15 cellular contexts compared by ENCODE assay signal in genomic region chr12:3950714-3951320, GRCh38.
DNase-seq lines count a peak whose midpoint lies in the region; ATAC-seq and TF ChIP-seq lines count a peak whose summit lies in the region.
"Had no signal": no experiment of that assay in that cellular context is flagged by ENCODE, and none has a peak within 500 bp of the region (broad histone marks: within the 10 kb centered on the region; RNA-seq: fewer than 3 reads in every experiment).

No MANE protein-coding gene starts in this region.

- H3K4me1 ChIP-seq in CD4-positive, alpha-beta memory T cell (ENCODE audit: insufficient read depth, low read length), result peaks cover 62% of the 10 kb centered on the region
- peaks cover 6% of the 10 kb centered on the region for H3K4me1 ChIP-seq in neural progenitor cell
- H3K4me1 ChIP-seq in mammary epithelial cell (ENCODE audit: insufficient read depth, low read length), result no peaks in the 10 kb centered on the region
- no peaks in the 10 kb centered on the region for H3K4me1 ChIP-seq in GM23248 (ENCODE audit: insufficient read depth)
- H3K4me1 ChIP-seq: ascending aorta had no signal

- H3K36me3 Mint-ChIP-seq in CD4-positive, alpha-beta memory T cell, result peaks cover 10 to 12% of the 10 kb centered on the region in 2 donors
- H3K36me3 Mint-ChIP-seq in activated naive CD8-positive, alpha-beta T cell treated with anti-CD3 and anti-CD28 coated beads, Interleukin-2, amount 50 U/mL, for 24 hours (ENCODE audit: low read depth), result peaks cover 2% of the 10 kb centered on the region
- H3K36me3 Mint-ChIP-seq in neural progenitor cell, result no peaks in the 10 kb centered on the region

- H3K4me1 Mint-ChIP-seq in CD4-positive, alpha-beta memory T cell, result peaks cover 54 to 76% (median 65%) of the 10 kb centered on the region in 4 donors
- H3K4me1 Mint-ChIP-seq in activated naive CD8-positive, alpha-beta T cell treated with anti-CD3 and anti-CD28 coated beads, Interleukin-2, amount 50 U/mL, for 24 hours, result peaks cover 57% of the 10 kb centered on the region
- peaks cover 5% of the 10 kb centered on the region for H3K4me1 Mint-ChIP-seq in neural progenitor cell

- H3K4me3 Mint-ChIP-seq in CD4-positive, alpha-beta memory T cell, result peak overlapping the region in 7 of 8 donors; percentile 53 to 87 (median 67)
- no peak overlapping the region for H3K4me3 Mint-ChIP-seq in activated naive CD8-positive, alpha-beta T cell treated with anti-CD3 and anti-CD28 coated beads, Interleukin-2, amount 50 U/mL, for 24 hours
- no peak overlapping the region for H3K4me3 Mint-ChIP-seq in neural progenitor cell

- 74% methylated on average over 7 of the region's 7 CpGs for WGBS in mammary epithelial cell (ENCODE audit: low coverage, missing lambda C conversion rate)
- 19 to 27% methylated on average over 7 of the region's 7 CpGs for WGBS in GM23248 (ENCODE audit: low coverage in 1 of 2, low lambda C conversion rate in 2 of 2, missing lambda C conversion rate in 2 of 2), 2 experiments

- H3F3A ChIP-seq in neural progenitor cell (ENCODE audit: low read depth) (no peaks in the 10 kb centered on the region), GM23248 (ENCODE audit: insufficient read depth) (no peaks in the 10 kb centered on the region)

- H3K36me3 ChIP-seq in CD4-positive, alpha-beta memory T cell (ENCODE audit: insufficient read depth, low read length), result no peaks in the 10 kb centered on the region
- H3K36me3 ChIP-seq in KOPT-K1 (ENCODE audit: insufficient read depth, low read length) (no peaks in the 10 kb centered on the region), neural progenitor cell (no peaks in the 10 kb centered on the region), mammary epithelial cell (ENCODE audit: insufficient read depth, low read length) (no peaks in the 10 kb centered on the region), GM23248 (ENCODE audit: low read depth) (no peaks in the 10 kb centered on the region)
- H3K36me3 ChIP-seq: ascending aorta, neutrophil, thoracic aorta had no signal

- intact Hi-C loops in CD4-positive, alpha-beta memory T cell (cut with micrococcal nuclease), result no loop called here
- intact Hi-C loops in mammary epithelial cell (cut with micrococcal nuclease), result no loop called here

- CTCF ChIA-PET in CD4-positive, alpha-beta memory T cell (lab: Charles Lee; ENCODE audit: partially characterized antibody), result interaction anchor here (1.4 to 9.8 kb wide), 6 partner anchors 11 to 65 kb away, joined by 3 to 98 read pairs (median 8); no protein-coding TSS in a partner anchor
- CTCF ChIA-PET in mammary epithelial cell (lab: Charles Lee; ENCODE audit: low non-redundant PET), result no interaction called here

- peak overlapping the region; percentile 42 for H3K27ac ChIP-seq in CD4-positive, alpha-beta memory T cell (ENCODE audit: low read depth, low read length)
- H3K27ac ChIP-seq in KOPT-K1 (ENCODE audit: low read depth, low read length, poor library complexity, severe bottlenecking) (peak overlapping the region; percentile 36), neural progenitor cell (no peak overlapping the region), mammary epithelial cell (ENCODE audit: insufficient read depth, low read depth, low read length) (no peak overlapping the region), GM23248 (no peak overlapping the region)
- H3K27ac ChIP-seq: ascending aorta, neutrophil, thoracic aorta had no signal

- H2AFZ ChIP-seq in neural progenitor cell (replicated peaks) (peak overlapping the region; percentile 75), mammary epithelial cell (ENCODE audit: low read depth, low read length) (no peak overlapping the region), GM23248 (no peak overlapping the region)

- H3K9ac ChIP-seq in neural progenitor cell (no peak overlapping the region), mammary epithelial cell (ENCODE audit: insufficient read depth, low read length) (no peak overlapping the region), GM23248 (no peak overlapping the region)

- peaks cover 0 to 19% (median 7%) of the 10 kb centered on the region in 8 donors for H3K9me3 Mint-ChIP-seq in CD4-positive, alpha-beta memory T cell
- peaks cover 11% of the 10 kb centered on the region for H3K9me3 Mint-ChIP-seq in activated naive CD8-positive, alpha-beta T cell treated with anti-CD3 and anti-CD28 coated beads, Interleukin-2, amount 50 U/mL, for 24 hours
- peaks cover 12% of the 10 kb centered on the region for H3K9me3 Mint-ChIP-seq in neural progenitor cell

- H3K9me3 ChIP-seq in CD4-positive, alpha-beta memory T cell (ENCODE audit: control insufficient read depth in 1 of 2, low read length in 2 of 2), result no peaks in the 10 kb centered on the region
- no peaks in the 10 kb centered on the region for H3K9me3 ChIP-seq in KOPT-K1 (ENCODE audit: insufficient read depth, low read length, poor library complexity, severe bottlenecking)
- no peaks in the 10 kb centered on the region for H3K9me3 ChIP-seq in neural progenitor cell (ENCODE audit: low read depth)
- H3K9me3 ChIP-seq in mammary epithelial cell (replicated peaks; ENCODE audit: insufficient read depth, low read length), result no peaks in the 10 kb centered on the region
- no peaks in the 10 kb centered on the region for H3K9me3 ChIP-seq in GM23248 (ENCODE audit: low read depth)
- H3K9me3 ChIP-seq: ascending aorta, neutrophil, thoracic aorta had no signal

- no peaks in the 10 kb centered on the region for H3K27me3 Mint-ChIP-seq in CD4-positive, alpha-beta memory T cell
- peaks cover 2% of the 10 kb centered on the region for H3K27me3 Mint-ChIP-seq in activated naive CD8-positive, alpha-beta T cell treated with anti-CD3 and anti-CD28 coated beads, Interleukin-2, amount 50 U/mL, for 24 hours
- H3K27me3 Mint-ChIP-seq in neural progenitor cell (ENCODE audit: insufficient read depth, low read depth), result peaks cover 2% of the 10 kb centered on the region

- peak overlapping the region; percentile 94 to 99 (median 98) for H3K27ac Mint-ChIP-seq in CD4-positive, alpha-beta memory T cell
- peak overlapping the region; percentile 63 for H3K27ac Mint-ChIP-seq in activated naive CD8-positive, alpha-beta T cell treated with anti-CD3 and anti-CD28 coated beads, Interleukin-2, amount 50 U/mL, for 24 hours
- H3K27ac Mint-ChIP-seq in neural progenitor cell, result no peak overlapping the region

- H3K4me3 ChIP-seq in CD4-positive, alpha-beta memory T cell (ENCODE audit: low read length in 2 of 2), result no peak overlapping the region
- H3K4me3 ChIP-seq in neural progenitor cell (no peak overlapping the region), mammary epithelial cell (replicated peaks in 1 of 3; ENCODE audit: insufficient read depth in 1 of 3, low read depth in 2 of 3, low read length in 3 of 3) (no peak overlapping the region), GM23248 (no peak overlapping the region)
- H3K4me3 ChIP-seq: ascending aorta, thoracic aorta had no signal

- no peaks in the 10 kb centered on the region for H3K27me3 ChIP-seq in CD4-positive, alpha-beta memory T cell (ENCODE audit: insufficient read depth, low read length)
- peaks cover 10% of the 10 kb centered on the region for H3K27me3 ChIP-seq in neural progenitor cell
- H3K27me3 ChIP-seq in mammary epithelial cell (ENCODE audit: insufficient read depth, low read length), result peaks cover 3% of the 10 kb centered on the region
- H3K27me3 ChIP-seq in GM23248 (replicated peaks; ENCODE audit: insufficient read depth), result 0 out of 2 replicates have a peak, but pooled peaks cover 4% of the 10 kb centered on the region
- H3K27me3 ChIP-seq: ascending aorta, neutrophil had no signal

- H4K20me1 ChIP-seq in neural progenitor cell (ENCODE audit: low read depth) (no peaks in the 10 kb centered on the region), mammary epithelial cell (ENCODE audit: insufficient read depth, low read length) (no peaks in the 10 kb centered on the region), GM23248 (ENCODE audit: insufficient read depth) (no peaks in the 10 kb centered on the region)

- dilution Hi-C loops in mammary epithelial cell (cut with HindIII; ENCODE audit: low sequenced_read_pairs), result no loop called here

- peak; percentile 59 for ATAC-seq in activated naive CD8-positive, alpha-beta T cell treated with anti-CD3 and anti-CD28 coated beads, Interleukin-2, amount 50 U/mL, for 24 hours
- ATAC-seq: left colon had no signal

- in situ Hi-C loops in mammary epithelial cell (cut with MboI; ENCODE audit: low sequenced_read_pairs in 2 of 2), result no loop called here
- in situ Hi-C loops in GM23248 (cut with MboI), result no loop called here

- H3K9me2 ChIP-seq in GM23248 (ENCODE audit: insufficient read depth), result no peaks in the 10 kb centered on the region

- H3K4me2 ChIP-seq in neural progenitor cell (no peak overlapping the region), mammary epithelial cell (ENCODE audit: insufficient read depth, low read depth, low read length) (no peak overlapping the region), GM23248 (ENCODE audit: unreplicated experiment) (no peak overlapping the region)

- peak in 4 of 5 donors; percentile 59 to 71 (median 66) for DNase-seq in CD4-positive, alpha-beta memory T cell
- no peak for DNase-seq in activated naive CD8-positive, alpha-beta T cell treated with anti-CD3 and anti-CD28 coated beads, Interleukin-2, amount 50 U/mL, for 24 hours
- DNase-seq in neural progenitor cell (ENCODE audit: low spot score) (no peak), GM03348 (ENCODE audit: low spot score) (no peak), mammary epithelial cell (no peak), GM23248 (no peak)
- DNase-seq: activated CD8-positive, alpha-beta memory T cell treated with anti-CD3 and anti-CD28 coated beads for 24 hours; GDM1; left colon; NCI-H524 treated with DMSO at 0.1 percent for 48 hours; RPMI8226 had no signal

- TF ChIP-seq CTCF in neural progenitor cell (IDR thresholded peaks at IDR 0.05) (no peak), mammary epithelial cell (conservative IDR thresholded peaks at IDR 0.05 in 1 of 2, IDR thresholded peaks at IDR 0.05 in 1 of 2; ENCODE audit: extremely low read depth in 1 of 2, insufficient read depth in 1 of 2, low read depth in 1 of 2, low read length in 2 of 2) (no peak)

- no peaks in the 10 kb centered on the region for H3K79me2 ChIP-seq in neural progenitor cell (ENCODE audit: low read depth)
- H3K79me2 ChIP-seq in mammary epithelial cell (ENCODE audit: insufficient read depth, low read length), result no peaks in the 10 kb centered on the region
- H3K79me2 ChIP-seq in GM23248 (ENCODE audit: insufficient read depth), result no peaks in the 10 kb centered on the region

- POLR2A ChIA-PET in CD4-positive, alpha-beta memory T cell (lab: Charles Lee; ENCODE audit: partially characterized antibody), result interaction anchor here (0.5 to 8.9 kb wide), 11 partner anchors 12 to 166 kb away, joined by 3 to 91 read pairs (median 5); no protein-coding TSS in a partner anchor

- no TSS peak for BruUV-seq in mammary epithelial cell (replicated peaks; lab: Mats Ljungman, UMichigan)

Comparison
In these comparisons a context has a peak if more than half of its experiments do, and no peak if none do; other contexts are left out.
1. DNase-seq: peak in CD4-positive, alpha-beta memory T cell (4 of 5); none in activated naive CD8-positive, alpha-beta T cell treated with anti-CD3 and anti-CD28 coated beads, Interleukin-2, amount 50 U/mL, for 24 hours (single experiment), neural progenitor cell (single experiment), GM03348 (single experiment), mammary epithelial cell (single experiment) and GM23248 (single experiment).
2. H3K27ac ChIP-seq: peak in CD4-positive, alpha-beta memory T cell (single experiment) and KOPT-K1 (single experiment); none in neural progenitor cell (single experiment), mammary epithelial cell (single experiment) and GM23248 (single experiment).
3. H3K4me3 Mint-ChIP-seq: peak in CD4-positive, alpha-beta memory T cell (7 of 8); none in activated naive CD8-positive, alpha-beta T cell treated with anti-CD3 and anti-CD28 coated beads, Interleukin-2, amount 50 U/mL, for 24 hours (single experiment) and neural progenitor cell (single experiment).